ENCODE assay signal across 8 cellular contexts in the genomic region with DNA sequence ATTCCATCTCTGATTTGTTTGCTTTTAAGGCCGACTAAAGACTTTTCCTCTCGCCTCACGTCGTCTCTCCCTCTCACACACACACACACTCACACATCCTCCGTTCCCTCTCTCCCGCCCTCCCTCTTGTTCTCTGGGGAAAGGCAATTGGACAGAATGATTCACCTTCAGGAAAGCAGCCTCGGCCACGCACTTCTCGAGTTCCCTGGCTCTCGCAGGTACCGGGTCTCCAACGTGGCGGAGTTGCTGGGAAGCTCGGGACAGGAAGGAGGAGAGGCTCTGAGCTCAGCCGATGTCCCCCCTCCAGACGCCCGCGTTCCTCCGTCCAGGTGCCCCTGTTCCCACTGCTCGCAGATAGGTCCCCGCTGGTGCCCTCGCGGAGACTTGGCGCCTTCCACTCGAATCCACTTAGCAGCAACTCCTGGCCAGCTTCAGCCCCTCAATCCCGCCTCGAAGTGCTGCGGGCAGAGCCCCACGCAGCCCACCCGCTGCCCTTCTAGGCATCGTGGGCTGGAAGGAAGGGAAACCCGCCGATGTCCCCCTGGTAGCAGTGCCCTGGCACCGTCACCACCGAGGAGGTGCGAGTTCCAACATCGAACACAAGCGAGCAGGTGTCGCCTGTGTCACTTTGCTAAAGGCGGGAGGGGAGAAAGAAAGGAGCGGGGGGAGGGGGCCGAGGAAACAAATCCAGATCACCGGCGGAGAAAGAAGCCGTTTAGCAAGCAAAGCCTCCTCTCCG.
A peak's percentile ranks its signal among the peaks of the same experiment; 100 is the strongest.
DNase-seq lines count a peak whose midpoint lies in the region; ATAC-seq and TF ChIP-seq lines count a peak whose summit lies in the region.

No MANE protein-coding gene starts in this region.

- DNase-seq in AG08396 (ENCODE audit: low spot score) (peak; percentile 6), fibroblast of pulmonary artery (ENCODE audit: low read depth) (peak; percentile 44), occipital lobe (lab: John Stamatoyannopoulos, UW) (peak; percentile 28), SW480 (ENCODE audit: low spot score) (no peak)
- peak; percentile 33 for DNase-seq in activated CD8-positive, alpha-beta T cell treated with anti-CD3 and anti-CD28 coated beads for 36 hours

- CTCF ChIA-PET in activated CD8-positive, alpha-beta T cell treated with anti-CD3 and anti-CD28 coated beads for 36 hours (lab: Charles Lee), result interaction anchor here (0.7 to 2.1 kb wide), 9 partner anchors 10 to 70 kb away, joined by 3 to 12 read pairs (median 4); no protein-coding TSS in a partner anchor

- H3K9me3 Mint-ChIP-seq in activated CD8-positive, alpha-beta T cell treated with anti-CD3 and anti-CD28 coated beads for 36 hours, result no peaks in the 10 kb centered on the region

- POLR2A ChIA-PET in activated CD8-positive, alpha-beta T cell treated with anti-CD3 and anti-CD28 coated beads for 36 hours (lab: Charles Lee), result no interaction called here

- intact Hi-C loops in activated CD8-positive, alpha-beta T cell treated with anti-CD3 and anti-CD28 coated beads for 36 hours (cut with micrococcal nuclease), result no loop called here

- peak; percentile 4 for ATAC-seq in HG02642 (IDR thresholded peaks at IDR 0.05; ENCODE audit: poor library complexity, unreplicated experiment)
- ATAC-seq in activated CD8-positive, alpha-beta T cell treated with anti-CD3 and anti-CD28 coated beads for 36 hours, result peak; percentile 57
- ATAC-seq in GM19328 (IDR thresholded peaks at IDR 0.05; ENCODE audit: unreplicated experiment), result no peak
- ATAC-seq in GM21528 (IDR thresholded peaks at IDR 0.05; ENCODE audit: low FRiP score, unreplicated experiment), result no peak

- peak overlapping the region; percentile 39 for H3K4me3 ChIP-seq in fibroblast of pulmonary artery (replicated peaks; ENCODE audit: low read depth, low read length)

- no peak overlapping the region for H3K27ac Mint-ChIP-seq in activated CD8-positive, alpha-beta T cell treated with anti-CD3 and anti-CD28 coated beads for 36 hours

- H3K4me3 Mint-ChIP-seq in activated CD8-positive, alpha-beta T cell treated with anti-CD3 and anti-CD28 coated beads for 36 hours, result peak overlapping the region; percentile 74

- peaks cover 38% of the 10 kb centered on the region for H3K27me3 Mint-ChIP-seq in activated CD8-positive, alpha-beta T cell treated with anti-CD3 and anti-CD28 coated beads for 36 hours

- no peak for TF ChIP-seq CTCF in activated CD8-positive, alpha-beta T cell treated with anti-CD3 and anti-CD28 coated beads for 36 hours (IDR thresholded peaks at IDR 0.05)
- no peak for TF ChIP-seq CTCF in fibroblast of pulmonary artery (IDR thresholded peaks at IDR 0.05; ENCODE audit: low read length, missing control alignments)

- no peaks in the 10 kb centered on the region for H3K36me3 Mint-ChIP-seq in activated CD8-positive, alpha-beta T cell treated with anti-CD3 and anti-CD28 coated beads for 36 hours (ENCODE audit: low read depth)

- H3K4me1 Mint-ChIP-seq in activated CD8-positive, alpha-beta T cell treated with anti-CD3 and anti-CD28 coated beads for 36 hours (ENCODE audit: low read depth), result peaks cover 20% of the 10 kb centered on the region

Comparison
In these comparisons a context has a peak if more than half of its experiments do, and no peak if none do; other contexts are left out.
1. ATAC-seq: peak in HG02642 (single experiment) and activated CD8-positive, alpha-beta T cell treated with anti-CD3 and anti-CD28 coated beads for 36 hours (single experiment); none in GM19328 (single experiment) and GM21528 (single experiment).